27 cellular contexts compared by ENCODE assay signal in genomic region chr20:34990661-34991214, GRCh38. TPM values are rescaled to one million over a fixed set of nuclear protein-coding genes. Genes with fewer than 3 reads are reported as not detected.
"Had no signal": no experiment of that assay in that cellular context is flagged by ENCODE, and none has a peak within 500 bp of the region (broad histone marks: within the 10 kb centered on the region; RNA-seq: fewer than 3 reads in every experiment).

No MANE protein-coding gene starts in this region.

- H3K9me3 Mint-ChIP-seq: activated naive CD4-positive, alpha-beta T cell treated with anti-CD3 and anti-CD28 coated beads, Interleukin-2, amount 10 ng/mL, durations not matched to agents 7 days and 5 days; activated T-cell treated with anti-CD3 and anti-CD28 coated beads, Interleukin-2, amount 50 U/mL, for 72 hours; memory B cell; nephron progenitor cell; stimulated activated naive CD8-positive, alpha-beta T cell treated with anti-CD3 and anti-CD28 coated beads, Interleukin-15, amount 100 ng/mL, for 72 hours had no signal

- ATAC-seq: activated T-cell treated with anti-CD3 and anti-CD28 coated beads, Interleukin-2, amount 50 U/mL, for 72 hours; esophagus mucosa; stimulated activated naive CD8-positive, alpha-beta T cell treated with anti-CD3 and anti-CD28 coated beads, Interleukin-15, amount 100 ng/mL, for 72 hours had no signal

- FAIRE-seq: colon, endothelial cell of umbilical vein, frontal cortex, TTC549, urothelium cell line had no signal

- H3K27me3 ChIP-seq: brain microvascular endothelial cell had no signal

- H3K4me3 Mint-ChIP-seq: activated naive CD4-positive, alpha-beta T cell treated with anti-CD3 and anti-CD28 coated beads, Interleukin-2, amount 10 ng/mL, durations not matched to agents 7 days and 5 days; activated T-cell treated with anti-CD3 and anti-CD28 coated beads, Interleukin-2, amount 50 U/mL, for 72 hours; memory B cell; nephron progenitor cell; stimulated activated naive CD8-positive, alpha-beta T cell treated with anti-CD3 and anti-CD28 coated beads, Interleukin-15, amount 100 ng/mL, for 72 hours had no signal

- H3K4me1 Mint-ChIP-seq: activated naive CD4-positive, alpha-beta T cell treated with anti-CD3 and anti-CD28 coated beads, Interleukin-2, amount 10 ng/mL, durations not matched to agents 7 days and 5 days; stimulated activated naive CD8-positive, alpha-beta T cell treated with anti-CD3 and anti-CD28 coated beads, Interleukin-15, amount 100 ng/mL, for 72 hours had no signal

- H3K4me3 ChIP-seq: tibial artery had no signal

- DNase-seq: activated CD4-positive, alpha-beta T cell treated with anti-CD3 and anti-CD28 coated beads, Interleukin-2, amount 50 U/mL, for 1 hour; activated CD4-positive, CD25-positive, alpha-beta regulatory T cell treated with anti-CD3 and anti-CD28 coated beads, Interleukin-2, amount 50 U/mL, for 72 hours; activated CD8-positive, alpha-beta memory T cell treated with anti-CD3 and anti-CD28 coated beads, Interleukin-2, amount 50 U/mL, for 48 hours; activated effector memory CD4-positive, alpha-beta T cell treated with anti-CD3 and anti-CD28 coated beads, Interleukin-2, amount 50 U/mL, for 16 hours; activated naive CD4-positive, alpha-beta T cell treated with anti-CD3 and anti-CD28 coated beads, Interleukin-2, amount 10 ng/mL, durations not matched to agents 7 days and 5 days; activated T-cell treated with anti-CD3 and anti-CD28 coated beads, Interleukin-2, amount 50 U/mL, for 72 hours; aorta; brain microvascular endothelial cell; caudate nucleus; effector memory CD4-positive, alpha-beta T cell; hypothalamus; nephron progenitor cell; retina; stimulated activated CD4-positive, alpha-beta T cell treated with anti-CD3 and anti-CD28 coated beads, Interleukin-12 subunit alpha, Interleukin-12 subunit beta, amount 100 ng/mL, for 4 hours; stimulated activated CD4-positive, alpha-beta T cell treated with anti-CD3 and anti-CD28 coated beads, Interleukin-4, amount 100 ng/mL, for 4 hours; stimulated activated naive CD8-positive, alpha-beta T cell treated with anti-CD3 and anti-CD28 coated beads, Interleukin-15, amount 100 ng/mL, for 72 hours; T-helper 1 cell; tibial artery; WERI-Rb-1 had no signal

- H3K27me3 Mint-ChIP-seq: stimulated activated naive CD8-positive, alpha-beta T cell treated with anti-CD3 and anti-CD28 coated beads, Interleukin-15, amount 100 ng/mL, for 72 hours had no signal

- H3K27ac ChIP-seq: brain microvascular endothelial cell, tibial artery, WERI-Rb-1 had no signal

- H3K27ac Mint-ChIP-seq: activated naive CD4-positive, alpha-beta T cell treated with anti-CD3 and anti-CD28 coated beads, Interleukin-2, amount 10 ng/mL, durations not matched to agents 7 days and 5 days; activated T-cell treated with anti-CD3 and anti-CD28 coated beads, Interleukin-2, amount 50 U/mL, for 72 hours; memory B cell had no signal

- H3K9me3 ChIP-seq: tibial artery had no signal

RNA-seq across cellular contexts. Expression of gene MYH7B, which starts 35.1 kb away (rescaled TPM):
- total RNA-seq: dermis microvascular lymphatic vessel endothelial cell, endothelial cell of umbilical vein, esophagus mucosa, frontal cortex had no signal
